Comparison of ENCODE assay signal across 1 cellular context in the genomic region with DNA sequence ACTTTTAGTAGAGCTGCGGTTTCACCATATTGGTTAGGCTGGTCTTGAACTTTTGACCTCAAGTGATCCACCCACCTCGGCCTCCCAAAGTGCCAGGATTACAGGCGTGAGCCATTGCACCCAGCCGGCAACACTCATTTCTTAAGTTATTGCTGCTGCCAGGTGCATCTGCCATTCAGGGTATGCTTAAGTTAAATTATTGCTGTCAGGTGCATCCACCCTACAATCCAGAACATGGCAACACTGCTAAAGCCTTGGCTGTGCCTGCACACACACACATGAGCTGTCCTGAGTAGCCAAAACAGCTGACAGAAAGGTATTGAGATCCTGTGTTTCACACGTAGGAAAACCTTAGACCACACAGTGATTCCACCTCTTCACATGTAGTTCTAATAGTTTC.
TF ChIP-seq lines count a peak whose summit lies in the region.

No MANE protein-coding gene starts in this region.

TF ChIP-seq in GM23338, 12 proteins besides CTCF, POLR2A, EP300 and RAD21 (continued from another document):
- TF ChIP-seq, protein P1, sequence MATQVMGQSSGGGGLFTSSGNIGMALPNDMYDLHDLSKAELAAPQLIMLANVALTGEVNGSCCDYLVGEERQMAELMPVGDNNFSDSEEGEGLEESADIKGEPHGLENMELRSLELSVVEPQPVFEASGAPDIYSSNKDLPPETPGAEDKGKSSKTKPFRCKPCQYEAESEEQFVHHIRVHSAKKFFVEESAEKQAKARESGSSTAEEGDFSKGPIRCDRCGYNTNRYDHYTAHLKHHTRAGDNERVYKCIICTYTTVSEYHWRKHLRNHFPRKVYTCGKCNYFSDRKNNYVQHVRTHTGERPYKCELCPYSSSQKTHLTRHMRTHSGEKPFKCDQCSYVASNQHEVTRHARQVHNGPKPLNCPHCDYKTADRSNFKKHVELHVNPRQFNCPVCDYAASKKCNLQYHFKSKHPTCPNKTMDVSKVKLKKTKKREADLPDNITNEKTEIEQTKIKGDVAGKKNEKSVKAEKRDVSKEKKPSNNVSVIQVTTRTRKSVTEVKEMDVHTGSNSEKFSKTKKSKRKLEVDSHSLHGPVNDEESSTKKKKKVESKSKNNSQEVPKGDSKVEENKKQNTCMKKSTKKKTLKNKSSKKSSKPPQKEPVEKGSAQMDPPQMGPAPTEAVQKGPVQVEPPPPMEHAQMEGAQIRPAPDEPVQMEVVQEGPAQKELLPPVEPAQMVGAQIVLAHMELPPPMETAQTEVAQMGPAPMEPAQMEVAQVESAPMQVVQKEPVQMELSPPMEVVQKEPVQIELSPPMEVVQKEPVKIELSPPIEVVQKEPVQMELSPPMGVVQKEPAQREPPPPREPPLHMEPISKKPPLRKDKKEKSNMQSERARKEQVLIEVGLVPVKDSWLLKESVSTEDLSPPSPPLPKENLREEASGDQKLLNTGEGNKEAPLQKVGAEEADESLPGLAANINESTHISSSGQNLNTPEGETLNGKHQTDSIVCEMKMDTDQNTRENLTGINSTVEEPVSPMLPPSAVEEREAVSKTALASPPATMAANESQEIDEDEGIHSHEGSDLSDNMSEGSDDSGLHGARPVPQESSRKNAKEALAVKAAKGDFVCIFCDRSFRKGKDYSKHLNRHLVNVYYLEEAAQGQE (IDR thresholded peaks at IDR 0.05; ENCODE audit: unreplicated experiment) = no peak
